Comparison of ENCODE assay signal across 2 cellular contexts in genomic region chr5:160432815-160433214, GRCh38.
TF ChIP-seq lines count a peak whose summit lies in the region.

No MANE protein-coding gene starts in this region.

TF ChIP-seq in HepG2, 621 proteins besides CTCF, POLR2A, EP300 and RAD21:
- TF ChIP-seq ZNF274 (CRISPR knock-in tag; IDR thresholded peaks at IDR 0.05): no peak
- no peak for TF ChIP-seq ZNF83 (CRISPR knock-in tag; IDR thresholded peaks at IDR 0.05; ENCODE audit: borderline replicate concordance)
- peak; percentile 23; the same call in 1 of the 2 replicates for TF ChIP-seq MAX (IDR thresholded peaks at IDR 0.05)
- TF ChIP-seq ZNF687 (CRISPR knock-in tag; IDR thresholded peaks at IDR 0.05): 0 out of 2 replicates have a peak, but pooled peaks have one; percentile 21
TF ChIP-seq in HepG2: peak in this region for 2.

TF ChIP-seq in GM23338, 12 proteins besides CTCF, POLR2A, EP300 and RAD21:
- TF ChIP-seq POLR2AphosphoS5 (IDR thresholded peaks at IDR 0.05; ENCODE audit: low read depth) (no peak), JUNB (IDR thresholded peaks at IDR 0.05; ENCODE audit: unreplicated experiment) (no peak), ZNF462 (CRISPR knock-in tag; IDR thresholded peaks at IDR 0.05) (no peak), REST (IDR thresholded peaks at IDR 0.05; ENCODE audit: unreplicated experiment) (no peak), EZH2 (IDR thresholded peaks at IDR 0.05; ENCODE audit: low read depth, unreplicated experiment) (no peak), ZNF114 (CRISPR knock-in tag; IDR thresholded peaks at IDR 0.05) (no peak), NANOG (IDR thresholded peaks at IDR 0.05; ENCODE audit: borderline replicate concordance) (no peak), EZH2phosphoT487 (IDR thresholded peaks at IDR 0.05; ENCODE audit: unreplicated experiment) (no peak), CREB1 (CRISPR knock-in tag; IDR thresholded peaks at IDR 0.05; ENCODE audit: low read depth) (no peak), ZNF331 (CRISPR knock-in tag; IDR thresholded peaks at IDR 0.05; ENCODE audit: low read depth) (no peak), STAT1 (IDR thresholded peaks at IDR 0.05; ENCODE audit: unreplicated experiment) (no peak), ETS1 (IDR thresholded peaks at IDR 0.05) (no peak)
TF ChIP-seq in GM23338: peak in this region for 0.
